Comparison of ENCODE assay signal across 26 cellular contexts in the genomic region with DNA sequence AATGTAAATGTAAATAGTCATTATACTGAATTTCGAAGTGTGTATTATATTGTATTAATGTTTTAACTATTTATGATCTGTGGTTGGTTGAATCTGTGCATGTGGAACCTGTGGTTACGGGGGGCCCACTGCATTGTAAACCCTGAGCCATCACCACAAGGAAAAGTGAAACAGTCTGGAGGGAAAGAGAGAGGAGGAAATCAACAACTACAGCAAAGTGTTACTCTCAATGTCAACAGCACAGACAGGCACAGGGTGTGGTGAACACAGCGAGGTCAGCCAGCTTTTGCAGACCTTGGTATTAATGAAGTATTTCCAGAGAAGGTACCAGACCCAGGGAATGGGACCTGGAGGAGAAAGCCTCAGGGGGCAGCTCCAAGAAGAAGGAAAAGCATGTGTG.
"Had no signal": no experiment of that assay in that cellular context is flagged by ENCODE, and none has a peak within 500 bp of the region (broad histone marks: within the 10 kb centered on the region; RNA-seq: fewer than 3 reads in every experiment).

No MANE protein-coding gene starts in this region.

- H3K4me1 Mint-ChIP-seq: naive thymus-derived CD8-positive, alpha-beta T cell; nephron progenitor cell had no signal

- FAIRE-seq: endometrium, frontal cortex, keratinocyte had no signal

- H3K27ac ChIP-seq: left lung, ovary, right lobe of liver, testis, tibial artery had no signal

- H3K4me3 ChIP-seq: left lung, ovary, right lobe of liver, smooth muscle cell, testis, tibial artery had no signal

- H3K36me3 Mint-ChIP-seq: naive thymus-derived CD8-positive, alpha-beta T cell; type B pancreatic cell had no signal

- ATAC-seq: effector memory CD8-positive, alpha-beta T cell; left lung; naive thymus-derived CD8-positive, alpha-beta T cell; right lobe of liver had no signal

- H3K27me3 ChIP-seq: left lung, ovary, right lobe of liver, testis, tibial artery had no signal

- H3K4me1 ChIP-seq: left lung, right lobe of liver, testis had no signal

- H3K9me3 Mint-ChIP-seq: type B pancreatic cell had no signal

- H3K4me2 ChIP-seq: smooth muscle cell had no signal

- H3K27ac Mint-ChIP-seq: effector memory CD8-positive, alpha-beta T cell; naive thymus-derived CD8-positive, alpha-beta T cell; nephron progenitor cell; type B pancreatic cell had no signal

- H3K36me3 ChIP-seq: left lung, ovary, right lobe of liver, tibial artery had no signal

- H3K4me3 Mint-ChIP-seq: effector memory CD8-positive, alpha-beta T cell; naive thymus-derived CD8-positive, alpha-beta T cell; nephron progenitor cell; type B pancreatic cell had no signal

- DNase-seq: cerebellar nuclear complex; cortex of kidney; effector memory CD8-positive, alpha-beta T cell; erythroblast; left lung; mesenchymal stem cell; midbrain; naive thymus-derived CD8-positive, alpha-beta T cell; nephron progenitor cell; occipital lobe; ovary; posterior cingulate gyrus; right lobe of liver; stimulated activated CD4-positive, alpha-beta T cell treated with anti-CD3 and anti-CD28 coated beads, Interleukin-12 subunit alpha, Interleukin-12 subunit beta, amount 100 ng/mL, for 4 hours; stimulated activated CD4-positive, alpha-beta T cell treated with anti-CD3 and anti-CD28 coated beads, Interleukin-1b, Interleukin-23, amount 100 ng/mL, for 48 hours; stimulated activated CD4-positive, alpha-beta T cell treated with anti-CD3 and anti-CD28 coated beads, Interleukin-4, amount 100 ng/mL, for 1 hour; stimulated activated CD8-positive, alpha-beta memory T cell treated with anti-CD3 and anti-CD28 coated beads, Interleukin-4, amount 100 ng/mL, for 48 hours; stimulated activated naive CD4-positive, alpha-beta T cell; substantia nigra; testis; tibial artery had no signal

- H3K9me3 ChIP-seq: left lung, ovary, right lobe of liver, testis, tibial artery had no signal
